28 cellular contexts compared by ENCODE assay signal in the genomic region with DNA sequence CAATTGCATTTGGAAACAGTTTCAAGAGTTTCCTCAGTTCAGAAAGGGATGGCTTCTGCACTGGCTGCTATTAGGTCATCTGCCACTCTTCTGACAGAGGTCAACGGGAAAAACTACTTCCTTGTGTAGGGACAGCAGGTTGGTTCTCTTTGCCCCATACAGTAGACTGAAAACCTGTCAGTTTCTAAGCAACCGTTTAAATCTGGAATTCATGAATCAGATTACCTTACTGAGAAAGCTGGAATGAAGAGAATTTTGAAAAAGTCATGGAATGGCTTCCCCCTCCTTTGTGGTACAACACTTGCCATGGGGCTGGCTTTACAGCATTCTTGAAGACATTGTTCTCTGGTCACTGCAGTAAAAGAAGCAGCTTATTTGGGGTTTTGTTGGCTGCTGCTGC.
"Had no signal": no experiment of that assay in that cellular context is flagged by ENCODE, and none has a peak within 500 bp of the region (broad histone marks: within the 10 kb centered on the region; RNA-seq: fewer than 3 reads in every experiment).

No MANE protein-coding gene starts in this region.

- H3K27ac ChIP-seq: SK-N-MC, VCaP had no signal

- ATAC-seq: activated T-cell treated with anti-CD3 and anti-CD28 coated beads, Interleukin-2, amount 50 U/mL, for 4 hours; activated T-helper 17 cell treated with anti-CD3 and anti-CD28 coated beads, Interleukin-2, amount 50 U/mL, for 72 hours; K562; T-cell had no signal

- FAIRE-seq: K562, RCC 7860, TTC549 had no signal

- H3K4me3 ChIP-seq: K562, SK-N-MC had no signal

- DNase-seq: activated CD4-positive, alpha-beta memory T cell treated with anti-CD3 and anti-CD28 coated beads for 36 hours; activated CD4-positive, alpha-beta T cell treated with anti-CD3 and anti-CD28 coated beads, Interleukin-2, amount 10 ng/mL, durations not matched to agents 7 days and 5 days; activated CD4-positive, CD25-positive, alpha-beta regulatory T cell; activated CD8-positive, alpha-beta memory T cell treated with anti-CD3 and anti-CD28 coated beads for 24 hours; activated gamma-delta T cell; activated naive CD4-positive, alpha-beta T cell treated with anti-CD3 and anti-CD28 coated beads for 36 hours; activated T-cell treated with anti-CD3 and anti-CD28 coated beads, Interleukin-2, amount 50 U/mL, for 4 hours; amygdala; Karpas-422; MM.1S; NCI-H1105; NCI-H1436; NCI-H1694 treated with DMSO at 0.1 percent for 48 hours; NCI-H2081; NCI-H510A treated with DMSO at 0.1 percent for 48 hours; NCI-H69; NK-92 treated with Interleukin-12 subunit alpha and Interleukin-12 subunit beta, amount 100 ng/mL, for 24 hours; OCI-M1; SHP77 treated with DMSO at 0.1 percent for 48 hours; T-cell; T-helper 2 cell; T1000 had no signal
